Comparison of ENCODE assay signal across 8 cellular contexts in genomic region chr6:2841264-2842138, GRCh38. TPM values are rescaled to one million over a fixed set of nuclear protein-coding genes. Genes with fewer than 3 reads are reported as not detected.
DNase-seq lines count a peak whose midpoint lies in the region; ATAC-seq and TF ChIP-seq lines count a peak whose summit lies in the region.

TSS of gene SERPINB1 (minus strand) at chr6:2841863. CDS start at chr6:2840586, 1,277 bp downstream.

- DNase-seq in DMS79 (lab: John Stamatoyannopoulos, UW) = peak; percentile 33
- DNase-seq in H4 (ENCODE audit: low spot score) = peak; percentile 91
- DNase-seq in NCI-H128 (lab: John Stamatoyannopoulos, UW; ENCODE audit: unreplicated experiment) = peak; percentile 56
- peak in 42 of 56 donors; percentile 22 to 85 (median 56) for DNase-seq in amygdala (lab: John Stamatoyannopoulos, UW)
- DNase-seq in left cardiac atrium = peak; percentile 95
- peak; percentile 22 to 96 (median 61) for DNase-seq in posterior cingulate gyrus
- peak; percentile 81 for DNase-seq in type B pancreatic cell (ENCODE audit: extremely low spot score, unreplicated experiment)

- H3K36me3 Mint-ChIP-seq in type B pancreatic cell = peaks cover 3% of the 10 kb centered on the region

- peak within 1 kb of the TSS; percentile 95 for H3K4me3 Mint-ChIP-seq in type B pancreatic cell

- H3K27ac Mint-ChIP-seq in type B pancreatic cell = peak within 1 kb of the TSS; percentile 99

- ATAC-seq in left cardiac atrium = peak; percentile 90 to 91

- intact Hi-C loops in T-helper 1 cell treated with Interleukin-12 subunit alpha and Interleukin-12 subunit beta and Interleukin-4 antibody, amounts not matched to agents 30 ng/mL and 1 ng/mL, for 36 hours (cut with micrococcal nuclease) = loop anchor here (1.0 to 5.0 kb wide), 8 partner anchors 50 to 1180 kb away; partner anchors contain the start of genes BPHL, RIPK1 and WRNIP1
- intact Hi-C loops in left cardiac atrium (cut with DNase I) (loop anchor here (2.0 to 10.0 kb wide), 3 partner anchors 47 to 223 kb away; partner anchors contain the start of gene RIPK1 (in 1 of the 2)), posterior cingulate gyrus (cut with DNase I) (loop anchor here (1.0 to 10.0 kb wide), 2 partner anchors 50 to 213 kb away; no protein-coding TSS in a partner anchor)

- H3K9me3 Mint-ChIP-seq in type B pancreatic cell = no peaks in the 10 kb centered on the region

- no peaks in the 10 kb centered on the region for H3K27me3 Mint-ChIP-seq in type B pancreatic cell

- H3K4me1 Mint-ChIP-seq in type B pancreatic cell (ENCODE audit: unreplicated experiment) = peaks cover 32% of the 10 kb centered on the region

- TF ChIP-seq CTCF in type B pancreatic cell (conservative IDR thresholded peaks at IDR 0.05) = no peak

RNA-seq across cellular contexts. Expression of gene SERPINB1, which starts in this region (rescaled TPM):
- total RNA-seq in H4 (2014; rRNA removed; shearing (Covaris generic)) = 26.9 and 38.9 TPM in 2 replicates
- 83.4 and 88.3 TPM in 2 replicates for total RNA-seq in T-helper 1 cell treated with Interleukin-12 subunit alpha and Interleukin-12 subunit beta and Interleukin-4 antibody, amounts not matched to agents 30 ng/mL and 1 ng/mL, for 36 hours
- 10 to 100 TPM; 27.5 to 39.2 TPM for total RNA-seq in left cardiac atrium
- 31.2 and 52.0 TPM in 2 replicates for total RNA-seq in type B pancreatic cell (ENCODE audit: low replicate concordance)

Comparison
In these comparisons a context has a peak if more than half of its experiments do, and no peak if none do; other contexts are left out.
1. Peak in every context shown above with its lines: DNase-seq and ATAC-seq.
2. DNase-seq: peak in every context shown above with its lines; median percentile 95 in left cardiac atrium; 91 in H4; 81 in type B pancreatic cell; 61 in posterior cingulate gyrus; 56 in amygdala; 56 in NCI-H128; 33 in DMS79.